2 cellular contexts compared by ENCODE assay signal in the genomic region with DNA sequence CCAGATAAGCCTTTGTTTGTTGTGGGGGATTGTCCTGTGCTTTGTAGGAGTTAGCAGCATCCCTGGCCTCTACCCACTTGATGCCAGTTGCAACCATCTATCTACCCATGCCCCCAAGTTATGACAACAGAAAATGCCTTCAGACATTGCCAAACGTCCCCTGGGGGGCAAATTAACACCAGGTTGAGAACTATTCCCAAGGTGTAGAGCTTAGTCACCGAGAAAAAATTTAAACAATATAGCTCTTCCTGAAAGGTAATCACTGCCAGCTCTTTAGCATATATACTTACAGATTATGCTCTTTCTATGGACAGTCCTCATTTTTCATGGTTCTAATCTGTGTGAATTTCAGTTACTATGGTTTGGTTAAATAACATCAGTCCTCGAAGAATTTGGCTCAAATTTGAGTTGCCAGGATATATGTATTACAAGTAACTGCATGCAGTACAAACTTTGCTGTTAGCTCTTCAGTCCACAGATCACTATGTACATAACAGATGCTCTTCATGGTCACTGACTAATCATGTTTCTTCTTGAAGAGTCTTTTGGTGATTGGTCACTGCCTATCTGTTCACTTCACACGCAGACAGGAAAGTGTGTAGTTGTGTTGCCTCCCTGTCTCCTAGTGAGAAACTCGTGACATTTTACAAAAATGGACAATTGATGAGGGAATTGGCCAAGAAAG.
TF ChIP-seq lines count a peak whose summit lies in the region.

No MANE protein-coding gene starts in this region.

TF ChIP-seq in K562, 482 proteins besides CTCF, POLR2A, EP300 and RAD21:
- TF ChIP-seq TFE3 (CRISPR knock-in tag; IDR thresholded peaks at IDR 0.05) = peak; percentile 41; the same call in 1 of the 2 replicates
- TF ChIP-seq ZNF507 (tag; conservative IDR thresholded peaks at IDR 0.05) = no peak
- no peak for TF ChIP-seq CBFA2T3 (IDR thresholded peaks at IDR 0.05)
- peak; percentile 77 to 90 for TF ChIP-seq FOXA3 (CRISPR knock-in tag; conservative IDR thresholded peaks at IDR 0.05 in 1 of 2, IDR thresholded peaks at IDR 0.05 in 1 of 2)
- no peak for TF ChIP-seq CHAMP1 (IDR thresholded peaks at IDR 0.05)
- TF ChIP-seq FOSL1 (tag; conservative IDR thresholded peaks at IDR 0.05) = peak; percentile 54; the same call in 1 of the 2 replicates
- peak; percentile 4 for TF ChIP-seq MEIS2 (IDR thresholded peaks at IDR 0.05; ENCODE audit: partially characterized antibody)

TF ChIP-seq in HepG2, 621 proteins besides CTCF, POLR2A, EP300 and RAD21:
- TF ChIP-seq FOXA1 (IDR thresholded peaks at IDR 0.05) (no peak), FOXA1 (CRISPR knock-in tag; IDR thresholded peaks at IDR 0.05) (peak; percentile 23; the same call in 1 of the 2 replicates), ZNF225 (CRISPR knock-in tag; IDR thresholded peaks at IDR 0.05) (no peak), HNF4G (IDR thresholded peaks at IDR 0.05; ENCODE audit: borderline replicate concordance, low read depth, low read length) (no peak), HNF4G (CRISPR knock-in tag; IDR thresholded peaks at IDR 0.05; ENCODE audit: borderline replicate concordance, low read depth) (no peak), XBP1 (CRISPR knock-in tag; IDR thresholded peaks at IDR 0.05) (no peak), FOXA3 (CRISPR knock-in tag; IDR thresholded peaks at IDR 0.05) (0 out of 2 replicates have a peak, but pooled peaks have one; percentile 40), SALL1 (CRISPR knock-in tag; IDR thresholded peaks at IDR 0.05) (no peak), ZC3H13 (CRISPR knock-in tag; IDR thresholded peaks at IDR 0.05) (no peak), ZNF335 (CRISPR knock-in tag; IDR thresholded peaks at IDR 0.05) (no peak), ZBTB8A (CRISPR knock-in tag; IDR thresholded peaks at IDR 0.05; ENCODE audit: borderline replicate concordance, low read depth) (no peak)
- TF ChIP-seq, protein P1, sequence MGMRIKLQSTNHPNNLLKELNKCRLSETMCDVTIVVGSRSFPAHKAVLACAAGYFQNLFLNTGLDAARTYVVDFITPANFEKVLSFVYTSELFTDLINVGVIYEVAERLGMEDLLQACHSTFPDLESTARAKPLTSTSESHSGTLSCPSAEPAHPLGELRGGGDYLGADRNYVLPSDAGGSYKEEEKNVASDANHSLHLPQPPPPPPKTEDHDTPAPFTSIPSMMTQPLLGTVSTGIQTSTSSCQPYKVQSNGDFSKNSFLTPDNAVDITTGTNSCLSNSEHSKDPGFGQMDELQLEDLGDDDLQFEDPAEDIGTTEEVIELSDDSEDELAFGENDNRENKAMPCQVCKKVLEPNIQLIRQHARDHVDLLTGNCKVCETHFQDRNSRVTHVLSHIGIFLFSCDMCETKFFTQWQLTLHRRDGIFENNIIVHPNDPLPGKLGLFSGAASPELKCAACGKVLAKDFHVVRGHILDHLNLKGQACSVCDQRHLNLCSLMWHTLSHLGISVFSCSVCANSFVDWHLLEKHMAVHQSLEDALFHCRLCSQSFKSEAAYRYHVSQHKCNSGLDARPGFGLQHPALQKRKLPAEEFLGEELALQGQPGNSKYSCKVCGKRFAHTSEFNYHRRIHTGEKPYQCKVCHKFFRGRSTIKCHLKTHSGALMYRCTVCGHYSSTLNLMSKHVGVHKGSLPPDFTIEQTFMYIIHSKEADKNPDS (CRISPR knock-in tag; IDR thresholded peaks at IDR 0.05) = no peak
- TF ChIP-seq, protein P2, sequence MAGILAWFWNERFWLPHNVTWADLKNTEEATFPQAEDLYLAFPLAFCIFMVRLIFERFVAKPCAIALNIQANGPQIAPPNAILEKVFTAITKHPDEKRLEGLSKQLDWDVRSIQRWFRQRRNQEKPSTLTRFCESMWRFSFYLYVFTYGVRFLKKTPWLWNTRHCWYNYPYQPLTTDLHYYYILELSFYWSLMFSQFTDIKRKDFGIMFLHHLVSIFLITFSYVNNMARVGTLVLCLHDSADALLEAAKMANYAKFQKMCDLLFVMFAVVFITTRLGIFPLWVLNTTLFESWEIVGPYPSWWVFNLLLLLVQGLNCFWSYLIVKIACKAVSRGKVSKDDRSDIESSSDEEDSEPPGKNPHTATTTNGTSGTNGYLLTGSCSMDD (CRISPR knock-in tag; IDR thresholded peaks at IDR 0.05) = no peak
